ENCODE assay signal across 14 cellular contexts in the genomic region with DNA sequence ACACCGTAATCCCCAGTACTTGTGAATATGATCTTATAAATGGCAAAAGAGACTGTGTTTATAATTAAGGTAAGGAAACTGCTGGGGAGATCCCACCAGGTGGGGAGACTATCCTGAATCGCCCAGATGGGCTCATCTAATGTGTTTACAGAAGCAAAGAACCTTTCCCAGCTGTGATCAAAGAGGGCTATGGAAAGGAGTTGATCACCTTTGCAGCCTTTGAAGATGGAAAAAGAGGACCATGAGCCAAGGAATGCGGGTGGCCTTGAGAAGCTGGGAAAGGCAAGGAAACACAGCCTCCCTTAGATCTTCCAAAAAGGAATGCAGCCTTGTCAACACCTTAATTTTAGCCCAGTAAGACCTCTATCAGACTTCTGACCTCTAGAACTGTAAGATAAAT.
A peak's percentile ranks its signal among the peaks of the same experiment; 100 is the strongest.
DNase-seq lines count a peak whose midpoint lies in the region; ATAC-seq and TF ChIP-seq lines count a peak whose summit lies in the region.
"Had no signal": no experiment of that assay in that cellular context is flagged by ENCODE, and none has a peak within 500 bp of the region (broad histone marks: within the 10 kb centered on the region; RNA-seq: fewer than 3 reads in every experiment).

No MANE protein-coding gene starts in this region.

- H3K27ac ChIP-seq in HCT116 (ENCODE audit: low read depth, low read length) (no peak overlapping the region), hepatocyte (peak overlapping the region; percentile 17), SJCRH30 (no peak overlapping the region)
- H3K27ac ChIP-seq: 22Rv1, A549, C4-2B, GM23248 had no signal

- H3K4me1 ChIP-seq in HCT116 (ENCODE audit: control insufficient read depth in 1 of 2, insufficient read depth in 2 of 2, low read length in 2 of 2) = no peaks in the 10 kb centered on the region
- peaks cover 5% of the 10 kb centered on the region for H3K4me1 ChIP-seq in hepatocyte (ENCODE audit: insufficient read depth)
- no peaks in the 10 kb centered on the region for H3K4me1 ChIP-seq in SJCRH30
- H3K4me1 ChIP-seq: A549 had no signal

- TF ChIP-seq POLR2A in HCT116 (IDR thresholded peaks at IDR 0.05; ENCODE audit: borderline replicate concordance, extremely low read depth, insufficient read depth, insufficient read length) = no peak

- BruUV-seq in HCT116 (replicated peaks; lab: Mats Ljungman, UMichigan) = no TSS peak

- ATAC-seq in HCT116 = no peak
- ATAC-seq in HG03378 (IDR thresholded peaks at IDR 0.05; ENCODE audit: unreplicated experiment) = no peak
- ATAC-seq: A549 had no signal

- DNase-seq in NCI-H2171 treated with DMSO at 0.1 percent for 48 hours (lab: John Stamatoyannopoulos, UW) (peak; percentile 49), NCI-H2171 (lab: John Stamatoyannopoulos, UW) (no peak), HCT116 (ENCODE audit: low read depth, low spot score) (no peak), hepatocyte (ENCODE audit: low spot score) (no peak), posterior vena cava (ENCODE audit: low spot score) (no peak), SJCRH30 (no peak)
- DNase-seq: AML-193; Caco-2; CD4-positive, alpha-beta T cell; GM23248 had no signal

- H3K9me2 ChIP-seq in HCT116 (ENCODE audit: insufficient read depth) (no peaks in the 10 kb centered on the region), hepatocyte (replicated peaks; ENCODE audit: insufficient read depth) (no peaks in the 10 kb centered on the region)

- WGBS in hepatocyte (ENCODE audit: low lambda C conversion rate, missing lambda C conversion rate) = 71% methylated on average over 3 of the region's 3 CpGs

- H3K9me3 ChIP-seq in HCT116 (ENCODE audit: control insufficient read depth in 1 of 2, insufficient read depth in 1 of 2, low read depth in 1 of 2, low read length in 2 of 2) (no peaks in the 10 kb centered on the region), hepatocyte (ENCODE audit: low read depth) (no peaks in the 10 kb centered on the region), SJCRH30 (replicated peaks) (no peaks in the 10 kb centered on the region)
- H3K9me3 ChIP-seq: A549 had no signal

- H4K20me1 ChIP-seq in HCT116 (ENCODE audit: insufficient read depth) (no peaks in the 10 kb centered on the region), hepatocyte (ENCODE audit: insufficient read depth, poor library complexity, severe bottlenecking) (no peaks in the 10 kb centered on the region)

- H3K9ac ChIP-seq in HCT116 (ENCODE audit: low read length) = no peak overlapping the region
- H3K9ac ChIP-seq: GM23248 had no signal

- no peak overlapping the region for H2AFZ ChIP-seq in HCT116 (ENCODE audit: low read depth, low read length, poor library complexity, severe bottlenecking)
- H2AFZ ChIP-seq in hepatocyte = no peak overlapping the region
- H2AFZ ChIP-seq: GM23248 had no signal

- CTCF ChIA-PET in HCT116 (lab: Charles Lee) = no interaction called here

- H3K79me2 ChIP-seq in HCT116 (ENCODE audit: insufficient read depth, low read length) = no peaks in the 10 kb centered on the region
- no peaks in the 10 kb centered on the region for H3K79me2 ChIP-seq in hepatocyte

- H3K4me2 ChIP-seq in HCT116 (ENCODE audit: low read length) (no peak overlapping the region), hepatocyte (no peak overlapping the region)
- H3K4me2 ChIP-seq: A549 had no signal

- H3K27me3 ChIP-seq in HCT116 (ENCODE audit: insufficient read depth, low read length) (no peaks in the 10 kb centered on the region), hepatocyte (no peaks in the 10 kb centered on the region), SJCRH30 (no peaks in the 10 kb centered on the region)

- H3K36me3 ChIP-seq in HCT116 (ENCODE audit: control insufficient read depth in 1 of 2, insufficient read depth in 2 of 2, low read length in 2 of 2) = no peaks in the 10 kb centered on the region
- no peaks in the 10 kb centered on the region for H3K36me3 ChIP-seq in hepatocyte (replicated peaks; ENCODE audit: insufficient read depth, low read depth)
- H3K36me3 ChIP-seq in SJCRH30 = no peaks in the 10 kb centered on the region

- no peak for TF ChIP-seq RAD21 in HCT116 (IDR thresholded peaks at IDR 0.05; ENCODE audit: low read depth)

- H3K4me3 ChIP-seq in HCT116 (replicated peaks in 1 of 2; ENCODE audit: low read depth in 1 of 2, low read length in 2 of 2) (no peak overlapping the region), hepatocyte (no peak overlapping the region), SJCRH30 (no peak overlapping the region)
- H3K4me3 ChIP-seq: A549, GM23248 had no signal

- POLR2A ChIA-PET in HCT116 (lab: Charles Lee) = no interaction called here

- TF ChIP-seq CTCF in HCT116 (IDR thresholded peaks at IDR 0.05 in 2 of 3, conservative IDR thresholded peaks at IDR 0.05 in 1 of 3; ENCODE audit: borderline replicate concordance in 1 of 3, insufficient read depth in 1 of 3, low read depth in 2 of 3, low read length in 2 of 3) = no peak
- TF ChIP-seq CTCF in hepatocyte (IDR thresholded peaks at IDR 0.05; ENCODE audit: poor library complexity) = no peak

- intact Hi-C loops in HCT116 (cut with micrococcal nuclease) (no loop called here), posterior vena cava (cut with DNase I) (no loop called here)

- RAD21 ChIA-PET in HCT116 (lab: Charles Lee; ENCODE audit: low non-redundant PET in 1 of 2, low total read pairs in 2 of 2, uncharacterized antibody in 2 of 2, unreplicated experiment in 2 of 2) = no interaction called here

TF ChIP-seq in HCT116, 20 proteins besides CTCF, POLR2A, EP300 and RAD21:
- TF ChIP-seq CBX3 (IDR thresholded peaks at IDR 0.05; ENCODE audit: low read depth) (no peak), ATF3 (IDR thresholded peaks at IDR 0.05) (no peak), EZH2phosphoT487 (IDR thresholded peaks at IDR 0.05; ENCODE audit: borderline replicate concordance) (no peak), ELF1 (IDR thresholded peaks at IDR 0.05; ENCODE audit: borderline replicate concordance, low read depth) (no peak), FOSL1 (IDR thresholded peaks at IDR 0.05; ENCODE audit: low read depth) (no peak), TCF7L2 (IDR thresholded peaks at IDR 0.05; ENCODE audit: borderline replicate concordance, extremely low read depth, insufficient read depth, insufficient read length) (peak; percentile 89)
- TF ChIP-seq, protein P1, sequence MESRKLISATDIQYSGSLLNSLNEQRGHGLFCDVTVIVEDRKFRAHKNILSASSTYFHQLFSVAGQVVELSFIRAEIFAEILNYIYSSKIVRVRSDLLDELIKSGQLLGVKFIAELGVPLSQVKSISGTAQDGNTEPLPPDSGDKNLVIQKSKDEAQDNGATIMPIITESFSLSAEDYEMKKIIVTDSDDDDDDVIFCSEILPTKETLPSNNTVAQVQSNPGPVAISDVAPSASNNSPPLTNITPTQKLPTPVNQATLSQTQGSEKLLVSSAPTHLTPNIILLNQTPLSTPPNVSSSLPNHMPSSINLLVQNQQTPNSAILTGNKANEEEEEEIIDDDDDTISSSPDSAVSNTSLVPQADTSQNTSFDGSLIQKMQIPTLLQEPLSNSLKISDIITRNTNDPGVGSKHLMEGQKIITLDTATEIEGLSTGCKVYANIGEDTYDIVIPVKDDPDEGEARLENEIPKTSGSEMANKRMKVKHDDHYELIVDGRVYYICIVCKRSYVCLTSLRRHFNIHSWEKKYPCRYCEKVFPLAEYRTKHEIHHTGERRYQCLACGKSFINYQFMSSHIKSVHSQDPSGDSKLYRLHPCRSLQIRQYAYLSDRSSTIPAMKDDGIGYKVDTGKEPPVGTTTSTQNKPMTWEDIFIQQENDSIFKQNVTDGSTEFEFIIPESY (IDR thresholded peaks at IDR 0.05; ENCODE audit: extremely low read depth, insufficient replicate concordance, low read length) = no peak
